In genomic region chr11:64148200-64148916, GRCh38 we compare ENCODE assay signal across 8 cellular contexts. TPM values are rescaled to one million over a fixed set of nuclear protein-coding genes. Genes with fewer than 3 reads are reported as not detected.
DNase-seq lines count a peak whose midpoint lies in the region; ATAC-seq and TF ChIP-seq lines count a peak whose summit lies in the region.

No MANE protein-coding gene starts in this region.

- H4K20me1 ChIP-seq in Karpas-422 (ENCODE audit: insufficient read depth, low read depth, low read length): no peaks in the 10 kb centered on the region

- no peak overlapping the region for H3K4me3 ChIP-seq in Karpas-422 (ENCODE audit: low read length)

- peak; percentile 88 for TF ChIP-seq CTCF in Calu3 (IDR thresholded peaks at IDR 0.05; ENCODE audit: unreplicated experiment)

- H3K4me1 Mint-ChIP-seq in Calu3 (ENCODE audit: low read depth, unreplicated experiment): peaks cover 7% of the 10 kb centered on the region

- H3K27me3 Mint-ChIP-seq in Calu3 (ENCODE audit: unreplicated experiment): no peaks in the 10 kb centered on the region

- CTCF ChIA-PET in Calu3 (lab: Charles Lee): no interaction called here

- no peaks in the 10 kb centered on the region for H3K36me3 ChIP-seq in Karpas-422 (ENCODE audit: insufficient read depth, low read length)

- ATAC-seq in GM18511 (IDR thresholded peaks at IDR 0.05; ENCODE audit: unreplicated experiment): no peak

- intact Hi-C loops in Calu3 (cut with micrococcal nuclease; ENCODE audit: unreplicated experiment): loop anchor here (10.0 kb wide), 1 partner anchor 104 kb away; no protein-coding TSS in a partner anchor

- no peak overlapping the region for H3K4me2 ChIP-seq in Karpas-422 (ENCODE audit: low read depth, low read length, poor library complexity, severe bottlenecking)

- no peak overlapping the region for H3K27ac ChIP-seq in Karpas-422 (ENCODE audit: low read length)
- peak overlapping the region; percentile 92 for H3K27ac ChIP-seq in substantia nigra (ENCODE audit: low read depth, low read length, poor library complexity, severe bottlenecking)

- BruUV-seq in Calu3 (replicated peaks; lab: Mats Ljungman, UMichigan): no TSS peak

- no peaks in the 10 kb centered on the region for H3K4me1 ChIP-seq in Karpas-422 (ENCODE audit: low read length)

- H3K9me3 ChIP-seq in Karpas-422 (ENCODE audit: low read length): no peaks in the 10 kb centered on the region

- no peaks in the 10 kb centered on the region for H3K9me2 ChIP-seq in Karpas-422 (replicated peaks; ENCODE audit: insufficient read depth, low read length)

- no peak overlapping the region for H2AFZ ChIP-seq in Karpas-422 (ENCODE audit: low read length)

- H3K9me3 Mint-ChIP-seq in Calu3 (ENCODE audit: low read depth, unreplicated experiment): no peaks in the 10 kb centered on the region

- no peak overlapping the region for H3K9ac ChIP-seq in Karpas-422 (ENCODE audit: low read length)

- peaks cover 9% of the 10 kb centered on the region for H3K36me3 Mint-ChIP-seq in Calu3 (ENCODE audit: insufficient read depth, unreplicated experiment)

- DNase-seq in Calu3 (peak; percentile 84), Karpas-422 (peak; percentile 91), SHP77 treated with DMSO at 0.1 percent for 48 hours (lab: John Stamatoyannopoulos, UW) (peak; percentile 15), activated gamma-delta T cell treated with Interleukin-2 at 50 U/mL for 16 hours (peak; percentile 77), foreskin melanocyte (peak; percentile 52), occipital lobe (lab: John Stamatoyannopoulos, UW) (peak; percentile 59), substantia nigra (lab: John Stamatoyannopoulos, UW) (peak; percentile 33 to 93 (median 86))

- H3K27ac Mint-ChIP-seq in Calu3 (ENCODE audit: unreplicated experiment): no peak overlapping the region

- H3K27me3 ChIP-seq in Karpas-422 (ENCODE audit: low read length): no peaks in the 10 kb centered on the region

- no peaks in the 10 kb centered on the region for H3K79me2 ChIP-seq in Karpas-422 (ENCODE audit: low read length)

- no peak overlapping the region for H3K4me3 Mint-ChIP-seq in Calu3 (ENCODE audit: low read depth, unreplicated experiment)

RNA-seq across cellular contexts. Expression of gene MACROD1, which starts 17.6 kb away (rescaled TPM):
- 35.7 and 38.0 TPM in 2 replicates for total RNA-seq in Calu3 (2022)
- total RNA-seq in Karpas-422 (2014; rRNA removed; shearing (Covaris generic); ENCODE audit: low replicate concordance): 5.4 TPM in 1 of 2 replicates, not detected in the other
- total RNA-seq in occipital lobe: 16.2 TPM

RNA-seq across cellular contexts. Expression of gene STIP1, which starts 37.6 kb away (rescaled TPM):
- total RNA-seq in Calu3 (2022) (344 and 391 TPM in 2 replicates), occipital lobe (69.4 TPM)
- 101 and 199 TPM in 2 replicates for total RNA-seq in Karpas-422 (2014; rRNA removed; shearing (Covaris generic); ENCODE audit: low replicate concordance)

RNA-seq across cellular contexts. Expression of gene FERMT3, which starts 58.2 kb away (rescaled TPM):
- 16.6 and 18.6 TPM in 2 replicates for total RNA-seq in Calu3 (2022)
- total RNA-seq in Karpas-422 (2014; rRNA removed; shearing (Covaris generic); ENCODE audit: low replicate concordance): 72.7 and 141 TPM in 2 replicates
- total RNA-seq in occipital lobe: 1.6 TPM

Comparison
In these comparisons a context has a peak if more than half of its experiments do, and no peak if none do; other contexts are left out.
1. DNase-seq: peak in every context shown above with its lines; median percentile 91 in Karpas-422; 86 in substantia nigra; 84 in Calu3; 77 in activated gamma-delta T cell treated with Interleukin-2 at 50 U/mL for 16 hours; 59 in occipital lobe; 52 in foreskin melanocyte; 15 in SHP77 treated with DMSO at 0.1 percent for 48 hours.